6 cellular contexts compared by ENCODE assay signal in the genomic region with DNA sequence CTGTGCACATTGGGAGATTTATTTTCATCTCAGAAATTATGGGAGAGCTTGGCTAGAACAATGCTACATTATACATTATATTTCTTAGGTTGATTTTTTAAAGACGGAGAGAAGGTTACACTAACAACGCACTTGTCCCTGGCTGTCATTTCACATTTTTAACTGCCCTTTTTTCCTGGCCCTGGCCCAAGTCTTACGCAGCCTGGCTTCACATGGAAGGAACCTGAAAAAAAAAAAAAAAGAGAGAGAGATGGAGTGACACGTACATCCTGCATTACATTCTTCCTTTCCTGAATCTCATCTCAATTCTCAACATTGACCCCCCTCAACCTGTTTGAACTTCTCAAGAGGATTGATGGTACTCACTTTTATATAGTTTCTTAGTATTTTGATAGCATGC. TPM values are rescaled to one million over a fixed set of nuclear protein-coding genes. Genes with fewer than 3 reads are reported as not detected.
"Had no signal": no experiment of that assay in that cellular context is flagged by ENCODE, and none has a peak within 500 bp of the region (broad histone marks: within the 10 kb centered on the region; RNA-seq: fewer than 3 reads in every experiment).

No MANE protein-coding gene starts in this region.

RNA-seq across cellular contexts. Expression of a gene that starts 20.8 kb away (rescaled TPM):
- total RNA-seq: dermis microvascular lymphatic vessel endothelial cell, endodermal cell, endothelial cell of umbilical vein, hepatocyte, kidney epithelial cell, lung microvascular endothelial cell had no signal
- polyA plus RNA-seq: endothelial cell of umbilical vein, hepatocyte had no signal

RNA-seq across cellular contexts. Expression of a gene that starts 52.7 kb away (rescaled TPM):
- total RNA-seq: dermis microvascular lymphatic vessel endothelial cell, endodermal cell, endothelial cell of umbilical vein, hepatocyte, kidney epithelial cell, lung microvascular endothelial cell had no signal
- polyA plus RNA-seq: endothelial cell of umbilical vein, hepatocyte had no signal
